In the genomic region with DNA sequence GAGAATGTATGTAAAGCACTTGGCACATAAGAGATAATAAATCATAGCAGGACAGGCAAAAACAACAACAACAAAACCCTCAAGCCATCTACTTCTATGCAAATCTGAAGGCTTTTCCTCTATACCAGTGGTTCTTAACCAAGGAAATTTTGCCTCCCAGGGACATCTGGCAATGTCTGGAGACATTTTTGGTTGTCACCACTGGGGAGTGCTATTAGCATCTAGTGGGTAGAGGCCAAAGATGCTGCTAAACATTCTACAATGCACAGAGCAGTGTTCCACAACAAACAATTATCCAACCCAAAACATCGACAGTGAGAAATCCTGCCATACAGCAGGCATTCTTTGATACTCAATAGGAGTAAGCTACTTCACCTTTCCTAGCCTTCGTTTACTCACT, we compare ENCODE assay signal across 8 cellular contexts. TPM values are rescaled to one million over a fixed set of nuclear protein-coding genes. Genes with fewer than 3 reads are reported as not detected.
DNase-seq lines count a peak whose midpoint lies in the region; ATAC-seq and TF ChIP-seq lines count a peak whose summit lies in the region.

No MANE protein-coding gene starts in this region.

- in situ Hi-C loops in ACHN (cut with HindIII; ENCODE audit: low pct_ligation_motif_present, low pct_unique_long_range_greater_than_20kb, low sequenced_read_pairs): no loop called here

- CTCF ChIA-PET in SK-N-SH (lab: Yijun Ruan, JAX): interaction anchor here (0.6 to 3.5 kb wide), 5 partner anchors 13 to 37 kb away, joined by 3 to 16 read pairs (median 5); no protein-coding TSS in a partner anchor

- peak; percentile 57 for TF ChIP-seq RAD21 in SK-N-SH (IDR thresholded peaks at IDR 0.05; ENCODE audit: low read length)

- H4K20me1 ChIP-seq in SK-N-SH (ENCODE audit: insufficient read depth): no peaks in the 10 kb centered on the region

- peak in 7 of 8 donors; percentile 45 to 75 (median 64) for ATAC-seq in heart right ventricle
- no peak for ATAC-seq in omental fat pad (ENCODE audit: low FRiP score)
- no peak for ATAC-seq in HG03045 (IDR thresholded peaks at IDR 0.05; ENCODE audit: unreplicated experiment)

- H3K4me2 ChIP-seq in SK-N-SH: no peak overlapping the region

- H3K9ac ChIP-seq in SK-N-SH: no peak overlapping the region

- intact Hi-C loops in heart right ventricle (cut with DNase I) (loop anchor here in 6 of 10 donors (2.0 to 5.0 kb wide), 2 partner anchors 35 to 37 kb away; no protein-coding TSS in a partner anchor), vagina (cut with DNase I) (no loop called here)

- H3K4me3 ChIP-seq in GM12865 (ENCODE audit: low read depth, low read length) (no peak overlapping the region), SK-N-SH (ENCODE audit: low read depth in 2 of 2, low read length in 1 of 2) (no peak overlapping the region), heart right ventricle (no peak overlapping the region), vagina (no peak overlapping the region)

- no peaks in the 10 kb centered on the region for H3K9me3 ChIP-seq in SK-N-SH
- H3K9me3 ChIP-seq in heart right ventricle: no peaks in the 10 kb centered on the region
- no peaks in the 10 kb centered on the region for H3K9me3 ChIP-seq in vagina

- no peak for TF ChIP-seq EP300 in SK-N-SH (IDR thresholded peaks at IDR 0.05; ENCODE audit: borderline replicate concordance in 1 of 2, low read depth in 1 of 2, low read length in 1 of 2)

- 98% methylated on average over 2 of the region's 2 CpGs for WGBS in SK-N-SH (ENCODE audit: low lambda C conversion rate)
- WGBS in heart right ventricle, 2 donors: 80 to 88% methylated on average over 2 of the region's 2 CpGs

- no peak overlapping the region for H2AFZ ChIP-seq in SK-N-SH (ENCODE audit: low read depth)

- POLR2A ChIA-PET in SK-N-SH (lab: Yijun Ruan, JAX): no interaction called here

- DNase-seq in ACHN (peak; percentile 8), GM12865 (ENCODE audit: low read depth) (peak; percentile 17), SK-N-SH (no peak), heart right ventricle (no peak), OCI-M2 (lab: John Stamatoyannopoulos, UW; ENCODE audit: unreplicated experiment) (no peak), vagina (ENCODE audit: extremely low spot score in 2 of 2) (no peak), omental fat pad (ENCODE audit: low spot score) (no peak)

- peaks cover 0 to 8% of the 10 kb centered on the region in 2 experiments for H3K36me3 ChIP-seq in SK-N-SH (replicated peaks in 1 of 2; ENCODE audit: control insufficient read depth in 1 of 2, insufficient read depth in 2 of 2, low read length in 1 of 2)
- peaks cover 0 to 49% (median 3%) of the 10 kb centered on the region in 9 donors for H3K36me3 ChIP-seq in heart right ventricle
- H3K36me3 ChIP-seq in vagina: peaks cover 0 to 13% of the 10 kb centered on the region in 2 donors

- H3K27ac ChIP-seq in SK-N-SH (ENCODE audit: low read depth in 2 of 2, low read length in 1 of 2) (no peak overlapping the region), heart right ventricle (peak overlapping the region in 1 of 10 donors; percentile 23), vagina (no peak overlapping the region)

- peak; percentile 19 for TF ChIP-seq CTCF in GM12865 (IDR thresholded peaks at IDR 0.05; ENCODE audit: insufficient read depth, low read depth, low read length, missing control alignments)
- TF ChIP-seq CTCF in SK-N-SH (IDR thresholded peaks at IDR 0.05): peak; percentile 27; the same call in 1 of the 2 replicates
- TF ChIP-seq CTCF in heart right ventricle (IDR thresholded peaks at IDR 0.05): peak in 8 of 9 donors; percentile 5 to 59 (median 48)
- no peak for TF ChIP-seq CTCF in vagina (IDR thresholded peaks at IDR 0.05)
- no peak for TF ChIP-seq CTCF in omental fat pad (IDR thresholded peaks at IDR 0.05)

- no peak for TF ChIP-seq POLR2A in vagina (IDR thresholded peaks at IDR 0.05)

- H3K79me2 ChIP-seq in SK-N-SH (ENCODE audit: insufficient read depth): no peaks in the 10 kb centered on the region

- H3F3A ChIP-seq in SK-N-SH (replicated peaks; ENCODE audit: insufficient read depth): no peaks in the 10 kb centered on the region

- H3K27me3 ChIP-seq in SK-N-SH (ENCODE audit: insufficient read depth) (no peaks in the 10 kb centered on the region), heart right ventricle (no peaks in the 10 kb centered on the region), vagina (no peaks in the 10 kb centered on the region)

- H3K4me1 ChIP-seq in SK-N-SH (ENCODE audit: control insufficient read depth in 1 of 2, insufficient read depth in 2 of 2, low read depth in 1 of 2, low read length in 1 of 2): no peaks in the 10 kb centered on the region
- peaks cover 0 to 32% (median 8%) of the 10 kb centered on the region in 9 donors for H3K4me1 ChIP-seq in heart right ventricle
- H3K4me1 ChIP-seq in vagina: no peaks in the 10 kb centered on the region

- H3K9me2 ChIP-seq in SK-N-SH: no peaks in the 10 kb centered on the region

TF ChIP-seq in SK-N-SH, 30 proteins besides CTCF, POLR2A, EP300 and RAD21:
- TF ChIP-seq SMC3 (IDR thresholded peaks at IDR 0.05; ENCODE audit: low read depth, low read length) (peak; percentile 25; the same call in 1 of the 2 replicates), RFX5 (IDR thresholded peaks at IDR 0.05; ENCODE audit: low read length) (no peak)

RNA-seq across cellular contexts. Expression of a gene that starts 28.2 kb away (rescaled TPM):
- polyA plus RNA-seq in SK-N-SH (2012; rRNA removed) (20.5 and 25.4 TPM in 2 replicates), heart right ventricle (10 to 100 TPM; 19.3 to 23.8 TPM)
- polyA plus RNA-seq in SK-N-SH (2012; cell fraction: cytosol; rRNA removed): 25.0 and 27.4 TPM in 2 replicates
- 16.5 and 25.6 TPM in 2 replicates for polyA plus RNA-seq in SK-N-SH (2012; cell fraction: nucleus; rRNA removed)
- total RNA-seq in heart right ventricle (10 to 100 TPM; 20.7 to 37.0 (median 30.7) TPM), vagina (21.1 TPM), omental fat pad (10 to 100 TPM in 3 of 4 donors, 1 to 10 TPM in 1; 9.5 to 16.4 (median 14.3) TPM)

RNA-seq across cellular contexts. Expression of a gene that starts 55.9 kb away (rescaled TPM):
- 7.3 and 8.3 TPM in 2 replicates for polyA plus RNA-seq in SK-N-SH (2012; rRNA removed)
- 8.8 and 9.2 TPM in 2 replicates for polyA plus RNA-seq in SK-N-SH (2012; cell fraction: cytosol; rRNA removed)
- 5.8 and 8.2 TPM in 2 replicates for polyA plus RNA-seq in SK-N-SH (2012; cell fraction: nucleus; rRNA removed)
- 1 to 10 TPM; 3.2 to 6.0 (median 4.9) TPM for total RNA-seq in heart right ventricle
- 1 to 10 TPM; 4.7 to 5.8 TPM for polyA plus RNA-seq in heart right ventricle
- total RNA-seq in vagina: 4.7 TPM
- total RNA-seq in omental fat pad: 10 to 100 TPM in 1 of 4 donors, 1 to 10 TPM in 3; 4.5 to 13.9 (median 5.0) TPM

Comparison
In these comparisons a context has a peak if more than half of its experiments do, and no peak if none do; other contexts are left out.
1. DNase-seq: peak in ACHN (single experiment) and GM12865 (single experiment); none in SK-N-SH (single experiment), heart right ventricle (0 of 2), OCI-M2 (single experiment), vagina (0 of 2) and omental fat pad (single experiment).
2. CTCF ChIP-seq: peak in GM12865 (single experiment), SK-N-SH (single experiment) and heart right ventricle (8 of 9); none in vagina (0 of 3) and omental fat pad (0 of 3).
3. ATAC-seq: peak in heart right ventricle (7 of 8); none in omental fat pad (single experiment) and HG03045 (single experiment).